Comparison of ENCODE assay signal across 24 cellular contexts in the genomic region with DNA sequence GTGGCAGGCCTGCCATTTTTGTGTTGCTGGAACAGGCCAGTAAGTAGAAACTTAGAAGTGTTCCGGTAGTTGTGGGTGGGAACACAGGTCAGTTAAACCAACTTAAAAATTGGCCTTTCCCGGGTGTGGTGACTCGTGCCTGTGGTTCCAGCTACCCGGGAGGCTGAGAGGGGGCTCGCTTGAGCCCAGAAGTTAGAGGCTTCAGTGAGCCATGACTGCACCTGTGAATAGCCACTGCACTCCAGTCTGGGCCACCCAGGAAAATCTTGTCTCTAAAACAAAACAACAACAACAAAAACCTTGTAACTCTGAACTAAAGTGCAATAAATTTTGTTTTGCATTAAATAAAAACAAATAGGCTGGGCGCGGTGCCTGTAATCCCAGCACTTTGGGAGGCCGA. TPM values are rescaled to one million over a fixed set of nuclear protein-coding genes. Genes with fewer than 3 reads are reported as not detected.
DNase-seq lines count a peak whose midpoint lies in the region; ATAC-seq, FAIRE-seq and TF ChIP-seq lines count a peak whose summit lies in the region.
"Had no signal": no experiment of that assay in that cellular context is flagged by ENCODE, and none has a peak within 500 bp of the region (broad histone marks: within the 10 kb centered on the region; RNA-seq: fewer than 3 reads in every experiment).

No MANE protein-coding gene starts in this region.

- no peak overlapping the region for H3K4me3 ChIP-seq in CD4-positive, CD25-positive, alpha-beta regulatory T cell (ENCODE audit: low read depth, low read length)
- H3K4me3 ChIP-seq in K562: no peak overlapping the region
- peak overlapping the region in 1 of 2 donors; percentile 81 for H3K4me3 ChIP-seq in testis
- H3K4me3 ChIP-seq: coronary artery, GM12878, lung, neural progenitor cell had no signal

- no peak overlapping the region for H3K9ac ChIP-seq in K562 (ENCODE audit: insufficient read depth in 1 of 2, low read depth in 2 of 2, low read length in 2 of 2)
- H3K9ac ChIP-seq: KMS-11, neural progenitor cell had no signal

- no TSS peak for BruUV-seq in K562 (replicated peaks; lab: Mats Ljungman, UMichigan)

- no peak for TF ChIP-seq POLR2A in K562 (conservative IDR thresholded peaks at IDR 0.05)
- TF ChIP-seq POLR2A in testis (IDR thresholded peaks at IDR 0.05): no peak

- FAIRE-seq in K562 (lab: Jason Lieb, UNC): no peak
- FAIRE-seq: GM12878 had no signal

- H3K27me3 ChIP-seq in CD4-positive, CD25-positive, alpha-beta regulatory T cell (ENCODE audit: control insufficient read depth, insufficient read depth, low read length): no peaks in the 10 kb centered on the region
- H3K27me3 ChIP-seq in K562 (ENCODE audit: control insufficient read depth in 2 of 2, insufficient read depth in 2 of 2, low read length in 2 of 2) (no peaks in the 10 kb centered on the region), testis (no peaks in the 10 kb centered on the region)
- H3K27me3 ChIP-seq: neural progenitor cell had no signal

- POLR2A ChIA-PET in K562 (lab: Yijun Ruan, JAX): interaction anchor here (0.9 kb wide), 1 partner anchor 49 kb away, joined by 6 read pairs; a partner anchor contains a TSS

- no peak for TF ChIP-seq RAD21 in K562 (CRISPR knock-in tag; conservative IDR thresholded peaks at IDR 0.05 in 1 of 2, IDR thresholded peaks at IDR 0.05 in 1 of 2)

- peak overlapping the region; percentile 84; the same call in 1 of the 2 replicates for H2AFZ ChIP-seq in K562 (ENCODE audit: low read depth, low read length)
- H2AFZ ChIP-seq: neural progenitor cell had no signal

- no peaks in the 10 kb centered on the region for H3K9me3 Mint-ChIP-seq in CD4-positive, CD25-positive, alpha-beta regulatory T cell
- H3K9me3 Mint-ChIP-seq in endothelial cell (ENCODE audit: unreplicated experiment): peaks cover 2% of the 10 kb centered on the region
- no peaks in the 10 kb centered on the region for H3K9me3 Mint-ChIP-seq in activated naive CD8-positive, alpha-beta T cell treated with anti-CD3 and anti-CD28 coated beads, Interleukin-2, amount 50 U/mL, for 24 hours
- H3K9me3 Mint-ChIP-seq: activated CD8-positive, alpha-beta T cell treated with anti-CD3 and anti-CD28 coated beads for 36 hours; neural progenitor cell had no signal

- no peak overlapping the region for H3K27ac ChIP-seq in CD4-positive, CD25-positive, alpha-beta regulatory T cell (ENCODE audit: insufficient read depth, low read length, poor library complexity, severe bottlenecking)
- no peak overlapping the region for H3K27ac ChIP-seq in K562 (ENCODE audit: extremely low read depth, low read depth, low read length)
- no peak overlapping the region for H3K27ac ChIP-seq in testis
- H3K27ac ChIP-seq: coronary artery, KMS-11, neural progenitor cell, prostate gland had no signal

- H3K27me3 Mint-ChIP-seq in CD4-positive, CD25-positive, alpha-beta regulatory T cell: no peaks in the 10 kb centered on the region
- peaks cover 12% of the 10 kb centered on the region for H3K27me3 Mint-ChIP-seq in endothelial cell (ENCODE audit: unreplicated experiment)
- H3K27me3 Mint-ChIP-seq in activated naive CD8-positive, alpha-beta T cell treated with anti-CD3 and anti-CD28 coated beads, Interleukin-2, amount 50 U/mL, for 24 hours: no peaks in the 10 kb centered on the region
- H3K27me3 Mint-ChIP-seq: activated CD8-positive, alpha-beta T cell treated with anti-CD3 and anti-CD28 coated beads for 36 hours had no signal

- WGBS in K562 (ENCODE audit: insufficient coverage, low coverage, missing lambda C conversion rate): 63% methylated on average over 8 of the region's 8 CpGs
- WGBS in testis, 2 donors: 45 to 65% methylated on average over 8 of the region's 8 CpGs

- no peak for TF ChIP-seq CTCF in K562 (IDR thresholded peaks at IDR 0.05 in 2 of 3, conservative IDR thresholded peaks at IDR 0.05 in 1 of 3; ENCODE audit: insufficient read depth in 2 of 3, low read depth in 1 of 3, low read length in 3 of 3)
- no peak for TF ChIP-seq CTCF in endothelial cell (IDR thresholded peaks at IDR 0.05; ENCODE audit: unreplicated experiment)
- no peak for TF ChIP-seq CTCF in testis (IDR thresholded peaks at IDR 0.05)

- no peak overlapping the region; the same call in 1 of the 2 replicates for H3K4me2 ChIP-seq in K562 (ENCODE audit: insufficient read depth, low read length)
- H3K4me2 ChIP-seq: neural progenitor cell had no signal

- peaks cover 9% of the 10 kb centered on the region for H3K36me3 ChIP-seq in CD4-positive, CD25-positive, alpha-beta regulatory T cell (ENCODE audit: control insufficient read depth, insufficient read depth, low read length)
- H3K36me3 ChIP-seq in K562 (ENCODE audit: control insufficient read depth, insufficient read depth, low read length): peaks cover 27% of the 10 kb centered on the region
- no peaks in the 10 kb centered on the region for H3K36me3 ChIP-seq in testis (ENCODE audit: low read depth, missing control alignments)
- H3K36me3 ChIP-seq: neural progenitor cell, prostate gland had no signal

- H3K4me1 Mint-ChIP-seq in CD4-positive, CD25-positive, alpha-beta regulatory T cell: peaks cover 0 to 39% (median 17%) of the 10 kb centered on the region in 4 donors
- H3K4me1 Mint-ChIP-seq in endothelial cell (ENCODE audit: unreplicated experiment): peaks cover 22% of the 10 kb centered on the region
- H3K4me1 Mint-ChIP-seq in activated naive CD8-positive, alpha-beta T cell treated with anti-CD3 and anti-CD28 coated beads, Interleukin-2, amount 50 U/mL, for 24 hours: peaks cover 40% of the 10 kb centered on the region

- CTCF ChIA-PET in K562 (lab: Yijun Ruan, JAX; ENCODE audit: low intra/inter-chr PET ratio): no interaction called here

- DNase-seq in CD4-positive, CD25-positive, alpha-beta regulatory T cell: no peak
- DNase-seq in HCEC 1CT (peak; percentile 3), K562 (ENCODE audit: extremely low read depth in 1 of 4, low spot score in 3 of 4) (no peak), endothelial cell (ENCODE audit: low spot score) (no peak), testis (no peak)
- DNase-seq in activated naive CD8-positive, alpha-beta T cell treated with anti-CD3 and anti-CD28 coated beads, Interleukin-2, amount 50 U/mL, for 24 hours: no peak
- DNase-seq: activated CD8-positive, alpha-beta T cell treated with anti-CD3 and anti-CD28 coated beads for 36 hours; activated T-cell treated with anti-CD3 and anti-CD28 coated beads for 4 hours; DMS53; NCI-H1048; NCI-H187 treated with DMSO at 0.1 percent for 48 hours; NCI-H2227 treated with DMSO at 0.1 percent for 48 hours had no signal

- H3K4me3 Mint-ChIP-seq in CD4-positive, CD25-positive, alpha-beta regulatory T cell: peak overlapping the region in 3 of 4 donors; percentile 58 to 94 (median 92)
- no peak overlapping the region for H3K4me3 Mint-ChIP-seq in endothelial cell (ENCODE audit: unreplicated experiment)
- H3K4me3 Mint-ChIP-seq in activated naive CD8-positive, alpha-beta T cell treated with anti-CD3 and anti-CD28 coated beads, Interleukin-2, amount 50 U/mL, for 24 hours: no peak overlapping the region

- no peak for TF ChIP-seq EP300 in K562 (IDR thresholded peaks at IDR 0.05; ENCODE audit: low read length)

- no peaks in the 10 kb centered on the region for H3K9me1 ChIP-seq in K562 (ENCODE audit: control insufficient read depth, insufficient read depth, low read length)

- in situ Hi-C loops in K562 (cut with MboI): no loop called here

- peaks cover 6% of the 10 kb centered on the region for H3K36me3 Mint-ChIP-seq in CD4-positive, CD25-positive, alpha-beta regulatory T cell
- H3K36me3 Mint-ChIP-seq in endothelial cell (ENCODE audit: low read depth, unreplicated experiment): peaks cover 16% of the 10 kb centered on the region
- H3K36me3 Mint-ChIP-seq in activated naive CD8-positive, alpha-beta T cell treated with anti-CD3 and anti-CD28 coated beads, Interleukin-2, amount 50 U/mL, for 24 hours (ENCODE audit: low read depth): peaks cover 17% of the 10 kb centered on the region

- H3K4me1 ChIP-seq in CD4-positive, CD25-positive, alpha-beta regulatory T cell (ENCODE audit: control insufficient read depth, insufficient read depth, low read length, poor library complexity, severe bottlenecking): peaks cover 18% of the 10 kb centered on the region
- H3K4me1 ChIP-seq in K562 (replicated peaks in 1 of 2; ENCODE audit: control insufficient read depth in 2 of 2, insufficient read depth in 2 of 2, low read length in 2 of 2): peaks cover 9 to 23% of the 10 kb centered on the region in 2 experiments; a peak in 4 of 5 replicates
- peaks cover 11% of the 10 kb centered on the region for H3K4me1 ChIP-seq in testis

- no peaks in the 10 kb centered on the region for H3K9me3 ChIP-seq in CD4-positive, CD25-positive, alpha-beta regulatory T cell (ENCODE audit: control insufficient read depth in 2 of 2, low read length in 2 of 2)
- H3K9me3 ChIP-seq in K562 (replicated peaks; ENCODE audit: control insufficient read depth, insufficient read depth, low read depth, low read length): no peaks in the 10 kb centered on the region
- H3K9me3 ChIP-seq in testis: no peaks in the 10 kb centered on the region
- H3K9me3 ChIP-seq: prostate gland had no signal

- H3K79me2 ChIP-seq in K562 (ENCODE audit: control insufficient read depth, insufficient read depth, low read length): peaks cover 24% of the 10 kb centered on the region

- intact Hi-C loops in K562 (cut with micrococcal nuclease) (no loop called here), testis (cut with DNase I; ENCODE audit: low total_unique reads) (no loop called here)

- H3K27ac Mint-ChIP-seq in CD4-positive, CD25-positive, alpha-beta regulatory T cell: no peak overlapping the region
- H3K27ac Mint-ChIP-seq in endothelial cell (ENCODE audit: unreplicated experiment): no peak overlapping the region
- no peak overlapping the region for H3K27ac Mint-ChIP-seq in activated naive CD8-positive, alpha-beta T cell treated with anti-CD3 and anti-CD28 coated beads, Interleukin-2, amount 50 U/mL, for 24 hours
- H3K27ac Mint-ChIP-seq: activated CD8-positive, alpha-beta T cell treated with anti-CD3 and anti-CD28 coated beads for 36 hours; neural progenitor cell had no signal

- ATAC-seq in CD4-positive, CD25-positive, alpha-beta regulatory T cell (ENCODE audit: low read depth in 2 of 2): no peak
- ATAC-seq in K562: no peak
- no peak for ATAC-seq in activated naive CD8-positive, alpha-beta T cell treated with anti-CD3 and anti-CD28 coated beads, Interleukin-2, amount 50 U/mL, for 24 hours
- ATAC-seq: activated CD8-positive, alpha-beta T cell treated with anti-CD3 and anti-CD28 coated beads for 36 hours; GM12878 had no signal

- peaks cover 7% of the 10 kb centered on the region; the same call in 1 of the 2 replicates for H4K20me1 ChIP-seq in K562 (replicated peaks; ENCODE audit: control insufficient read depth, insufficient read depth, low read length)

RNA-seq across cellular contexts. Expression of a gene that starts 1.4 kb away (rescaled TPM):
- 43.7 TPM for total RNA-seq in CD4-positive, CD25-positive, alpha-beta regulatory T cell
- polyA plus RNA-seq in CD4-positive, CD25-positive, alpha-beta regulatory T cell: 100 to 1,000 TPM; 166 to 198 (median 170) TPM
- 43.3 and 92.9 TPM in 2 replicates for total RNA-seq in K562 (2011; cell fraction: chromatin; rRNA removed; ENCODE audit: low replicate concordance)
- total RNA-seq in K562 (2011; cell fraction: nucleolus; rRNA removed): 96.6 and 97.4 TPM in 2 replicates
- total RNA-seq in K562 (2011; cell fraction: nucleoplasm; rRNA removed): 76.8 and 91.9 TPM in 2 replicates
- total RNA-seq in K562 (2014; rRNA removed) (559 and 622 TPM in 2 replicates), K562 (2014; rRNA removed; fragmentation: Illumina TruSeq; extraction: Trizol) (128 and 144 TPM in 2 replicates), K562 (2015; rRNA removed; fragmentation: Illumina TruSeq; extraction: Trizol) (255 and 258 TPM in 2 replicates), K562 (2021) (304 and 309 TPM in 2 replicates), endothelial cell (ENCODE audit: unreplicated experiment) (84.7 TPM), testis (100 to 1,000 TPM; 132 to 208 TPM)
- polyA plus RNA-seq in K562 (2011; rRNA removed) (140 and 146 TPM in 2 replicates), K562 (2014; fragmentation: Illumina TruSeq; extraction: Trizol) (143 and 312 TPM in 2 replicates), K562 (2014; fragmentation: Nextera tagmentation; extraction: Ambion mirVana) (100 to 1,000 TPM in 1 of 2 experiments, 10 to 100 TPM in 1; 52.8 to 124 TPM), K562 (2014; rRNA removed) (302 and 369 TPM in 2 replicates), testis (ENCODE audit: insufficient read depth, low read depth, low replicate concordance) (105 TPM)
- polyA plus RNA-seq in K562 (2011; cell fraction: cytosol; rRNA removed): 191 and 212 TPM in 2 replicates
- polyA plus RNA-seq in K562 (2011; cell fraction: nucleus; rRNA removed): 106 and 110 TPM in 2 replicates
- polyA plus RNA-seq in K562 (2012): 178 and 294 TPM in 2 replicates
- polyA minus RNA-seq in K562 (2011; rRNA and poly(A)+ RNA removed): 66.3 and 75.7 TPM in 2 replicates
- 79.6 and 136 TPM in 2 replicates for polyA minus RNA-seq in K562 (2011; cell fraction: cytosol; rRNA and poly(A)+ RNA removed)
- polyA minus RNA-seq in K562 (2011; cell fraction: nucleus; rRNA and poly(A)+ RNA removed): 44.0 and 63.9 TPM in 2 replicates

RNA-seq across cellular contexts. Expression of a gene that starts 24.3 kb away (rescaled TPM):
- total RNA-seq in CD4-positive, CD25-positive, alpha-beta regulatory T cell: 22.0 TPM
- polyA plus RNA-seq in CD4-positive, CD25-positive, alpha-beta regulatory T cell: 10 to 100 TPM; 32.8 to 39.9 (median 35.7) TPM
- total RNA-seq in K562 (2011; cell fraction: chromatin; rRNA removed; ENCODE audit: low replicate concordance): 123 and 227 TPM in 2 replicates
- total RNA-seq in K562 (2011; cell fraction: nucleolus; rRNA removed): 112 and 125 TPM in 2 replicates
- 135 and 197 TPM in 2 replicates for total RNA-seq in K562 (2011; cell fraction: nucleoplasm; rRNA removed)
- 37.0 and 39.0 TPM in 2 replicates for total RNA-seq in K562 (2014; rRNA removed)
- total RNA-seq in K562 (2014; rRNA removed; fragmentation: Illumina TruSeq; extraction: Trizol): 16.9 and 21.1 TPM in 2 replicates
- 19.2 and 20.3 TPM in 2 replicates for total RNA-seq in K562 (2015; rRNA removed; fragmentation: Illumina TruSeq; extraction: Trizol)
- 53.6 and 54.8 TPM in 2 replicates for total RNA-seq in K562 (2021)
- 54.3 and 57.0 TPM in 2 replicates for polyA plus RNA-seq in K562 (2011; rRNA removed)
- 52.6 and 79.7 TPM in 2 replicates for polyA plus RNA-seq in K562 (2011; cell fraction: cytosol; rRNA removed)
- 95.5 and 159 TPM in 2 replicates for polyA plus RNA-seq in K562 (2011; cell fraction: nucleus; rRNA removed)
- 47.6 and 49.2 TPM in 2 replicates for polyA plus RNA-seq in K562 (2012)
- polyA plus RNA-seq in K562 (2014; fragmentation: Illumina TruSeq; extraction: Trizol): 28.3 and 36.1 TPM in 2 replicates
- polyA plus RNA-seq in K562 (2014; fragmentation: Nextera tagmentation; extraction: Ambion mirVana): 1 to 10 TPM; 2.6 to 4.4 TPM
- polyA plus RNA-seq in K562 (2014; rRNA removed): 44.3 and 45.0 TPM in 2 replicates
- 39.4 and 55.6 TPM in 2 replicates for polyA minus RNA-seq in K562 (2011; rRNA and poly(A)+ RNA removed)
- polyA minus RNA-seq in K562 (2011; cell fraction: cytosol; rRNA and poly(A)+ RNA removed): 23.1 and 24.5 TPM in 2 replicates
- polyA minus RNA-seq in K562 (2011; cell fraction: nucleus; rRNA and poly(A)+ RNA removed): 43.0 and 45.6 TPM in 2 replicates
- 70.4 TPM for total RNA-seq in endothelial cell (ENCODE audit: unreplicated experiment)
- total RNA-seq in testis: 100 to 1,000 TPM in 1 of 2 donors, 10 to 100 TPM in 1; 73.0 to 102 TPM
- 181 TPM for polyA plus RNA-seq in testis (ENCODE audit: insufficient read depth, low read depth, low replicate concordance)

RNA-seq across cellular contexts. Expression of a gene that starts 32.1 kb away (rescaled TPM):
- total RNA-seq in CD4-positive, CD25-positive, alpha-beta regulatory T cell: not detected
- polyA plus RNA-seq in CD4-positive, CD25-positive, alpha-beta regulatory T cell: under 1 TPM in 1 of 4 donors, not detected in 3; 0.11 TPM
- 0.14 TPM in 1 of 2 replicates, not detected in the other for total RNA-seq in K562 (2011; cell fraction: chromatin; rRNA removed; ENCODE audit: low replicate concordance)
- not detected in 2 replicates for total RNA-seq in K562 (2011; cell fraction: nucleolus; rRNA removed)
- total RNA-seq in K562 (2011; cell fraction: nucleoplasm; rRNA removed): not detected in 2 replicates
- not detected in 2 replicates for total RNA-seq in K562 (2014; rRNA removed)
- 0.04 TPM in 1 of 2 replicates, not detected in the other for total RNA-seq in K562 (2014; rRNA removed; fragmentation: Illumina TruSeq; extraction: Trizol)
- total RNA-seq in K562 (2015; rRNA removed; fragmentation: Illumina TruSeq; extraction: Trizol): not detected in 2 replicates
- not detected in 2 replicates for total RNA-seq in K562 (2021)
- 0.03 TPM in 1 of 2 replicates, not detected in the other for polyA plus RNA-seq in K562 (2011; rRNA removed)
- not detected in 2 replicates for polyA plus RNA-seq in K562 (2011; cell fraction: cytosol; rRNA removed)
- not detected in 2 replicates for polyA plus RNA-seq in K562 (2011; cell fraction: nucleus; rRNA removed)
- polyA plus RNA-seq in K562 (2012): not detected in 2 replicates
- polyA plus RNA-seq in K562 (2014; fragmentation: Illumina TruSeq; extraction: Trizol): not detected in 2 replicates
- polyA plus RNA-seq in K562 (2014; fragmentation: Nextera tagmentation; extraction: Ambion mirVana): not detected
- polyA plus RNA-seq in K562 (2014; rRNA removed): not detected in 2 replicates
- polyA minus RNA-seq in K562 (2011; rRNA and poly(A)+ RNA removed): 0.06 TPM in 1 of 2 replicates, not detected in the other
- polyA minus RNA-seq in K562 (2011; cell fraction: cytosol; rRNA and poly(A)+ RNA removed): not detected in 2 replicates
- not detected in 2 replicates for polyA minus RNA-seq in K562 (2011; cell fraction: nucleus; rRNA and poly(A)+ RNA removed)
- not detected for total RNA-seq in endothelial cell (ENCODE audit: unreplicated experiment)
- total RNA-seq in testis: 10 to 100 TPM in 1 of 2 donors, 1 to 10 TPM in 1; 9.8 to 11.0 TPM
- 53.5 TPM for polyA plus RNA-seq in testis (ENCODE audit: insufficient read depth, low read depth, low replicate concordance)
- total RNA-seq: activated CD8-positive, alpha-beta T cell treated with anti-CD3 and anti-CD28 coated beads for 36 hours; GM12878; HT-29; kidney epithelial cell; lung; mucosa of gallbladder; skeletal muscle tissue; temporal lobe had no signal
- polyA plus RNA-seq: fibroblast of lung, lung had no signal

RNA-seq across cellular contexts. Expression of a gene that starts 41.7 kb away (rescaled TPM):
- total RNA-seq in CD4-positive, CD25-positive, alpha-beta regulatory T cell: 2.5 TPM
- polyA plus RNA-seq in CD4-positive, CD25-positive, alpha-beta regulatory T cell: under 1 TPM; 0.07 to 0.41 (median 0.34) TPM
- 7.7 and 21.3 TPM in 2 replicates for total RNA-seq in K562 (2011; cell fraction: chromatin; rRNA removed; ENCODE audit: low replicate concordance)
- 14.7 and 14.9 TPM in 2 replicates for total RNA-seq in K562 (2011; cell fraction: nucleolus; rRNA removed)
- total RNA-seq in K562 (2011; cell fraction: nucleoplasm; rRNA removed): 10.3 and 11.8 TPM in 2 replicates
- total RNA-seq in K562 (2014; rRNA removed): 6.4 and 7.1 TPM in 2 replicates
- total RNA-seq in K562 (2014; rRNA removed; fragmentation: Illumina TruSeq; extraction: Trizol): 0.73 and 1.2 TPM in 2 replicates
- total RNA-seq in K562 (2015; rRNA removed; fragmentation: Illumina TruSeq; extraction: Trizol): 2.4 TPM in 2 replicates
- total RNA-seq in K562 (2021): 6.6 and 7.0 TPM in 2 replicates
- 3.4 and 3.5 TPM in 2 replicates for polyA plus RNA-seq in K562 (2011; rRNA removed)
- polyA plus RNA-seq in K562 (2011; cell fraction: cytosol; rRNA removed): 3.6 and 8.3 TPM in 2 replicates
- 7.7 and 13.0 TPM in 2 replicates for polyA plus RNA-seq in K562 (2011; cell fraction: nucleus; rRNA removed)
- 3.4 and 4.5 TPM in 2 replicates for polyA plus RNA-seq in K562 (2012)
- polyA plus RNA-seq in K562 (2014; fragmentation: Illumina TruSeq; extraction: Trizol): 1.8 and 3.2 TPM in 2 replicates
- polyA plus RNA-seq in K562 (2014; fragmentation: Nextera tagmentation; extraction: Ambion mirVana): under 1 TPM; 0.06 to 0.10 TPM
- polyA plus RNA-seq in K562 (2014; rRNA removed): 4.0 and 4.7 TPM in 2 replicates
- 1.9 and 3.2 TPM in 2 replicates for polyA minus RNA-seq in K562 (2011; rRNA and poly(A)+ RNA removed)
- 4.7 and 5.6 TPM in 2 replicates for polyA minus RNA-seq in K562 (2011; cell fraction: cytosol; rRNA and poly(A)+ RNA removed)
- polyA minus RNA-seq in K562 (2011; cell fraction: nucleus; rRNA and poly(A)+ RNA removed): 7.0 and 7.4 TPM in 2 replicates
- 107 TPM for total RNA-seq in endothelial cell (ENCODE audit: unreplicated experiment)
- 1 to 10 TPM; 3.2 to 3.6 TPM for total RNA-seq in testis
- 1.4 TPM for polyA plus RNA-seq in testis (ENCODE audit: insufficient read depth, low read depth, low replicate concordance)

RNA-seq across cellular contexts. Expression of a gene that starts 49.3 kb away (rescaled TPM):
- total RNA-seq in CD4-positive, CD25-positive, alpha-beta regulatory T cell: 79.5 TPM
- 10 to 100 TPM; 63.1 to 77.1 (median 64.5) TPM for polyA plus RNA-seq in CD4-positive, CD25-positive, alpha-beta regulatory T cell
- 107 and 112 TPM in 2 replicates for total RNA-seq in K562 (2011; cell fraction: chromatin; rRNA removed; ENCODE audit: low replicate concordance)
- 50.4 and 55.9 TPM in 2 replicates for total RNA-seq in K562 (2011; cell fraction: nucleolus; rRNA removed)
- total RNA-seq in K562 (2011; cell fraction: nucleoplasm; rRNA removed): 93.1 and 119 TPM in 2 replicates
- total RNA-seq in K562 (2014; rRNA removed) (236 and 251 TPM in 2 replicates), K562 (2014; rRNA removed; fragmentation: Illumina TruSeq; extraction: Trizol) (193 and 210 TPM in 2 replicates), K562 (2015; rRNA removed; fragmentation: Illumina TruSeq; extraction: Trizol) (213 and 223 TPM in 2 replicates), K562 (2021) (299 and 351 TPM in 2 replicates), endothelial cell (ENCODE audit: unreplicated experiment) (162 TPM), testis (10 to 100 TPM; 66.2 to 71.0 TPM)
- polyA plus RNA-seq in K562 (2011; rRNA removed) (160 and 253 TPM in 2 replicates), K562 (2014; fragmentation: Illumina TruSeq; extraction: Trizol) (284 and 307 TPM in 2 replicates), K562 (2014; fragmentation: Nextera tagmentation; extraction: Ambion mirVana) (10 to 100 TPM; 34.6 to 44.7 TPM), K562 (2014; rRNA removed) (404 and 425 TPM in 2 replicates), testis (ENCODE audit: insufficient read depth, low read depth, low replicate concordance) (63.1 TPM)
- 229 and 236 TPM in 2 replicates for polyA plus RNA-seq in K562 (2011; cell fraction: cytosol; rRNA removed)
- 131 TPM in 2 replicates for polyA plus RNA-seq in K562 (2011; cell fraction: nucleus; rRNA removed)
- polyA plus RNA-seq in K562 (2012): 175 and 305 TPM in 2 replicates
- 75.6 and 103 TPM in 2 replicates for polyA minus RNA-seq in K562 (2011; rRNA and poly(A)+ RNA removed)
- polyA minus RNA-seq in K562 (2011; cell fraction: cytosol; rRNA and poly(A)+ RNA removed): 69.1 and 82.2 TPM in 2 replicates
- 31.9 and 48.4 TPM in 2 replicates for polyA minus RNA-seq in K562 (2011; cell fraction: nucleus; rRNA and poly(A)+ RNA removed)

Comparison
In these comparisons a context has a peak if more than half of its experiments do, and no peak if none do; other contexts are left out.
1. H3K4me3 Mint-ChIP-seq: peak in CD4-positive, CD25-positive, alpha-beta regulatory T cell (3 of 4); none in endothelial cell (single experiment) and activated naive CD8-positive, alpha-beta T cell treated with anti-CD3 and anti-CD28 coated beads, Interleukin-2, amount 50 U/mL, for 24 hours (single experiment).
2. RNA of a gene that starts 32.1 kb away (total RNA-seq): 9.8 to 11.0 TPM in testis; 0.04 to 0.14 TPM in K562, not detected in CD4-positive, CD25-positive, alpha-beta regulatory T cell (single experiment) and not detected in endothelial cell (single experiment); every median in the first group is over 4 times any median in the second.